ENCODE assay signal across 1 cellular context in the genomic region with DNA sequence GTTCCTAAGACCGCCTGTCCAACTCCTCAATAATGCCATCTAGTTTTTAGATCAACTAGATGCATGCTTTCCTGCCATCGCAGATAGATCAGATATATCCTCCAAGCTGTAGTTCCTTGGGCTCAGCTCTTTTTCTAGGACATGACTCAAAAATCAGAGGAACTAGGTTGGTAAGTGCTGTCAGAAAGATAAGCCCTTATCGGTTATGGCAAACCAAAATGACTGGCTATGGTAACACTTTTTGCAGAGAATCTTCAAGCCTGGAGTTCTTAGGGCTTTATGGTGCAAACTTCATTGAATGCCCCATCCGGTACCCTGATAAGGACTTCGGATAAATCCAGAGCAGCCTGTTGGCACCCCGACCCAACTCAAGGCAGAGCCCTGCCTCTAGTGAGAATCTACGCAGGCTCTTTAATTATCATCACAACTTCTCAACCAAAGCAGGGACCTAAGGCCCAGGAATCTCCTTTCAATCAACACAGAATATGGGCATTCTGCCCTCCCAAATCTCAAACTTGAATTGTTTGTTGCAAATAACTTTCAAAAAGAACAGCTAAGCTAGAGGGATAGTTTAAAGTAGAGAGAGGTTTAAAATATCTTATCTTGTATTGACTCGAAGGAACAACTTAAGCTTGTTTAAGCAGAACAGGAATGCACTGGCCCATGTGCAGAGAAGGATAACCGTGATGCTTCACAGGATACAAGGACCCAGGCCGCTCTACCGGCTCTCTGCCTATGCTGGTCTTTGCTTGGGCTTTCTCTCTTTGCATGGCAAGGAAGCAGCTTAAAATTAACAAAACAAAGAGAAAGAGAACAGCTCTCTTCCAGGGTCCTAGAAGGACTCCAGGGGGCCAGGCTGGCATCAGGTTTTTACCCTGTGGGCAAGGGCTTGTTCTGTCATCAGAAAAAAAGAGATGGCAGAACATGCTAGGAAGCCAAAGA.
TF ChIP-seq lines count a peak whose summit lies in the region.

No MANE protein-coding gene starts in this region.

TF ChIP-seq in H1, 55 proteins besides CTCF, POLR2A, EP300 and RAD21:
- TF ChIP-seq SP1 (IDR thresholded peaks at IDR 0.05; ENCODE audit: low read depth, low read length), result 0 out of 2 replicates have a peak, but pooled peaks have one; percentile 15
- no peak for TF ChIP-seq RXRA (IDR thresholded peaks at IDR 0.05; ENCODE audit: insufficient read depth, low read depth, low read length)
- 0 out of 2 replicates have a peak, but pooled peaks have one; percentile 33 for TF ChIP-seq YY1 (IDR thresholded peaks at IDR 0.05; ENCODE audit: low read depth, low read length)
TF ChIP-seq in H1: peak in this region for 2.
